17 cellular contexts compared by ENCODE assay signal in the genomic region with DNA sequence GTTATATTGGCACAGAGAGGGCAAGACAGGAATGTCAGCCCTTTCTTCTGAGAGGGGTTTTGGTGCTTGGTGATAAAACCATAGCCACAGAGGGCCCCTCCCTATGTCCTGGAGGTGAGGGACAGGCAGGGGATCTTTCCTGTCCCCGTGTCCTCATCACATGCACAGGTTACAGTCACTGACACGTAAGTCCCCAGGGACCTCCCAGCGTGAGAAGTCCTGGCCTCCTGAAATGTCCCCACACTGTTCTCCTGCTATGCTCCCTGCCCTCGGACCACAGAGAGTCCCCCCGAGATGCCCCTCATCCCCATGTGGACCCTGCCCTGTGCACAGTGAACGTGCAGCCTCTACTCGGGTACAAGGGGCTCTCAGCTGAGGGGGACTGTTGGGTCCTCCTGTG.
"Had no signal": no experiment of that assay in that cellular context is flagged by ENCODE, and none has a peak within 500 bp of the region (broad histone marks: within the 10 kb centered on the region; RNA-seq: fewer than 3 reads in every experiment).

No MANE protein-coding gene starts in this region.

- H3K9me3 ChIP-seq: heart left ventricle, lower lobe of right lung, upper lobe of right lung had no signal

- DNase-seq: activated CD4-positive, alpha-beta T cell treated with anti-CD3 and anti-CD28 coated beads for 4 hours; activated CD8-positive, alpha-beta memory T cell treated with anti-CD3 and anti-CD28 coated beads, Interleukin-2, amount 50 U/mL, for 4 hours; activated CD8-positive, alpha-beta T cell treated with anti-CD3 and anti-CD28 coated beads for 36 hours; activated gamma-delta T cell; activated T-cell treated with anti-CD3 and anti-CD28 coated beads, Interleukin-2, amount 50 U/mL, for 72 hours; effector memory CD8-positive, alpha-beta T cell; foreskin melanocyte; heart left ventricle; immature natural killer cell; lower lobe of right lung; stimulated activated CD4-positive, alpha-beta T cell treated with anti-CD3 and anti-CD28 coated beads, Interleukin-15, amount 100 ng/mL, for 24 hours; stimulated activated CD4-positive, alpha-beta T cell treated with anti-CD3 and anti-CD28 coated beads, Interleukin-4, amount 100 ng/mL, for 1 hour; stimulated activated naive CD4-positive, alpha-beta T cell; upper lobe of right lung had no signal

- H3K4me2 ChIP-seq: neural progenitor cell had no signal

- H3K9ac ChIP-seq: neural progenitor cell had no signal

- H3K27me3 ChIP-seq: heart left ventricle, neural progenitor cell, upper lobe of right lung had no signal

- ATAC-seq: activated CD8-positive, alpha-beta T cell treated with anti-CD3 and anti-CD28 coated beads for 36 hours; activated naive CD4-positive, alpha-beta T cell treated with anti-CD3 and anti-CD28 coated beads, Interleukin-2, amount 50 U/mL, for 72 hours; activated T-cell treated with anti-CD3 and anti-CD28 coated beads, Interleukin-2, amount 50 U/mL, for 72 hours; lower lobe of right lung; upper lobe of right lung; WTC11 had no signal

- H3K27ac ChIP-seq: lower lobe of right lung, neural progenitor cell, upper lobe of right lung had no signal

- H3K4me3 ChIP-seq: heart left ventricle, lower lobe of right lung, neural progenitor cell, upper lobe of right lung had no signal

- H3K36me3 ChIP-seq: neural progenitor cell, upper lobe of right lung had no signal

- H3K4me1 ChIP-seq: neural progenitor cell had no signal
